In genomic region chr4:5703831-5704230, GRCh38 we compare ENCODE assay signal across 31 cellular contexts.
"Had no signal": no experiment of that assay in that cellular context is flagged by ENCODE, and none has a peak within 500 bp of the region (broad histone marks: within the 10 kb centered on the region; RNA-seq: fewer than 3 reads in every experiment).

No MANE protein-coding gene starts in this region.

- H3K4me1 Mint-ChIP-seq: immature natural killer cell had no signal

- H3K9me3 Mint-ChIP-seq: natural killer cell treated with Interleukin-12 subunit alpha and Interleukin-12 subunit beta and Interleukin-15 and Interleukin-18, amount 100 ng/mL, for 72 hours had no signal

- H3K36me3 Mint-ChIP-seq: immature natural killer cell; stimulated activated naive B cell treated with anti-CD40 and anti-IgM and Interleukin-4, amounts not matched to agents 10 μg/mL and 1 μg/mL and 100 μg/mL, for 72 hours had no signal

- FAIRE-seq: islet of Langerhans, kidney, pancreas, urothelium cell line had no signal

- ATAC-seq: heart left ventricle; left colon; left lung; lower lobe of right lung; mucosa of descending colon; naive thymus-derived CD4-positive, alpha-beta T cell; natural killer cell treated with Interleukin-12 subunit alpha and Interleukin-12 subunit beta and Interleukin-15 and Interleukin-18, amount 100 ng/mL, for 72 hours; pancreas; right cardiac atrium; sciatic nerve; stimulated activated naive B cell treated with anti-CD40 and anti-IgM and Interleukin-4, amounts not matched to agents 10 μg/mL and 1 μg/mL and 100 μg/mL, for 72 hours; stimulated activated naive CD8-positive, alpha-beta T cell treated with anti-CD3 and anti-CD28 coated beads, Interleukin-15, Interleukin-2, amounts not matched to agents 100 U/mL and 50 U/mL, for 24 hours had no signal

- H3K27ac Mint-ChIP-seq: immature natural killer cell; naive thymus-derived CD4-positive, alpha-beta T cell; natural killer cell treated with Interleukin-12 subunit alpha and Interleukin-12 subunit beta and Interleukin-15 and Interleukin-18, amount 100 ng/mL, for 72 hours; stimulated activated naive B cell treated with anti-CD40 and anti-IgM and Interleukin-4, amounts not matched to agents 10 μg/mL and 1 μg/mL and 100 μg/mL, for 72 hours had no signal

- DNase-seq: heart left ventricle; hypothalamus; immature natural killer cell; kidney; left colon; left lung; lower lobe of right lung; mammary epithelial cell; mesenchymal stem cell; midbrain; mucosa of descending colon; naive thymus-derived CD4-positive, alpha-beta T cell; nucleus accumbens; pancreas; retina; right cardiac atrium; stimulated activated CD4-positive, alpha-beta T cell treated with anti-CD3 and anti-CD28 coated beads, Interleukin-12 subunit alpha, Interleukin-12 subunit beta, amount 100 ng/mL, for 4 hours; stimulated activated CD4-positive, alpha-beta T cell treated with anti-CD3 and anti-CD28 coated beads, Interleukin-15, amount 100 ng/mL, for 24 hours; stimulated activated CD4-positive, alpha-beta T cell treated with anti-CD3 and anti-CD28 coated beads, Interleukin-2, amount 100 ng/mL, for 24 hours; stimulated activated CD4-positive, alpha-beta T cell treated with anti-CD3 and anti-CD28 coated beads, Interleukin-4, amount 100 ng/mL, for 4 hours; stimulated activated CD8-positive, alpha-beta memory T cell treated with anti-CD3 and anti-CD28 coated beads, Interleukin-4, amount 100 ng/mL, for 48 hours; stimulated activated naive B cell treated with anti-CD40 and anti-IgM and Interleukin-4, amounts not matched to agents 10 μg/mL and 1 μg/mL and 100 μg/mL, for 72 hours; stimulated activated naive CD8-positive, alpha-beta T cell treated with anti-CD3 and anti-CD28 coated beads, Interleukin-15, Interleukin-2, amounts not matched to agents 100 U/mL and 50 U/mL, for 24 hours; stomach; testis; thyroid gland; transverse colon had no signal

- H3K4me3 Mint-ChIP-seq: immature natural killer cell; naive thymus-derived CD4-positive, alpha-beta T cell; natural killer cell treated with Interleukin-12 subunit alpha and Interleukin-12 subunit beta and Interleukin-15 and Interleukin-18, amount 100 ng/mL, for 72 hours; stimulated activated naive B cell treated with anti-CD40 and anti-IgM and Interleukin-4, amounts not matched to agents 10 μg/mL and 1 μg/mL and 100 μg/mL, for 72 hours had no signal
